In the genomic region with DNA sequence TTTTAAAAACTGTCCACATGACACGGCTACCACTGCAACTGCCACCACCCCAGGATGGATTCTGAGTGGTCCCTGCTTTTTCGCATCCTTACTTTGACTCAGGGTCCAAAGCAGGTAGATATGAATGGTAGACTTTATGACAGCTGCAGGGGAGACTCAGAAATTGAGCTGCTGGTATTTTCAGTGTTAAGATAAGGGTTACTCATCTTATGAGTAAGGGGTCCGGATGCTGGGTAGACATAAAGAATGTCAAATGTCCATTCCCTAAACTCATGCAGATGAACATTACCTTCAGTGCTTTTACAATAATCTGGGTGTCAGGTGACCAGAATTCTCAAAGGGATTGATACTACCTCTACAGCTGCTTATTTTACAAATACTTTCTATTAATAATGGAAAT, we compare ENCODE assay signal across 27 cellular contexts.
"Had no signal": no experiment of that assay in that cellular context is flagged by ENCODE, and none has a peak within 500 bp of the region (broad histone marks: within the 10 kb centered on the region; RNA-seq: fewer than 3 reads in every experiment).

No MANE protein-coding gene starts in this region.

- H3K9me3 Mint-ChIP-seq: activated naive CD8-positive, alpha-beta T cell treated with anti-CD3 and anti-CD28 coated beads for 36 hours; dendritic cell treated with granulocyte-macrophage colony-stimulating factor and Interleukin-4, amounts not matched to agents 40 ng/mL and 50 ng/mL, for 4 days; nephron progenitor cell; stimulated activated effector memory CD8-positive, alpha-beta T cell treated with anti-CD3 and anti-CD28 coated beads, Interleukin-12 subunit alpha, Interleukin-12 subunit beta, amount 100 ng/mL, for 72 hours; stimulated activated naive CD8-positive, alpha-beta T cell treated with anti-CD3 and anti-CD28 coated beads, Interleukin-15, Interleukin-2, amounts not matched to agents 100 ng/mL and 50 ng/mL, for 24 hours; type B pancreatic cell had no signal

- H3K27ac Mint-ChIP-seq: activated naive CD4-positive, alpha-beta T cell treated with anti-CD3 and anti-CD28 coated beads for 36 hours; activated naive CD8-positive, alpha-beta T cell treated with anti-CD3 and anti-CD28 coated beads for 36 hours; dendritic cell treated with granulocyte-macrophage colony-stimulating factor and Interleukin-4, amounts not matched to agents 40 ng/mL and 50 ng/mL, for 4 days; naive B cell; nephron progenitor cell; stimulated activated effector memory CD8-positive, alpha-beta T cell treated with anti-CD3 and anti-CD28 coated beads, Interleukin-12 subunit alpha, Interleukin-12 subunit beta, amount 100 ng/mL, for 72 hours; stimulated activated naive CD8-positive, alpha-beta T cell treated with anti-CD3 and anti-CD28 coated beads, Interleukin-15, Interleukin-2, amounts not matched to agents 100 ng/mL and 50 ng/mL, for 24 hours; type B pancreatic cell had no signal

- H3K4me3 Mint-ChIP-seq: activated naive CD4-positive, alpha-beta T cell treated with anti-CD3 and anti-CD28 coated beads for 36 hours; activated naive CD8-positive, alpha-beta T cell treated with anti-CD3 and anti-CD28 coated beads for 36 hours; dendritic cell treated with granulocyte-macrophage colony-stimulating factor and Interleukin-4, amounts not matched to agents 40 ng/mL and 50 ng/mL, for 4 days; naive B cell; nephron progenitor cell; stimulated activated effector memory CD8-positive, alpha-beta T cell treated with anti-CD3 and anti-CD28 coated beads, Interleukin-12 subunit alpha, Interleukin-12 subunit beta, amount 100 ng/mL, for 72 hours; stimulated activated naive CD8-positive, alpha-beta T cell treated with anti-CD3 and anti-CD28 coated beads, Interleukin-15, Interleukin-2, amounts not matched to agents 100 ng/mL and 50 ng/mL, for 24 hours; type B pancreatic cell had no signal

- H3K4me3 ChIP-seq: ovary, prostate gland, thoracic aorta, uterus had no signal

- H3K27me3 ChIP-seq: ovary, uterus had no signal

- H3K27me3 Mint-ChIP-seq: stimulated activated naive CD8-positive, alpha-beta T cell treated with anti-CD3 and anti-CD28 coated beads, Interleukin-15, Interleukin-2, amounts not matched to agents 100 ng/mL and 50 ng/mL, for 24 hours had no signal

- H3K36me3 ChIP-seq: ovary, prostate gland, thoracic aorta, uterus had no signal

- H3K4me1 Mint-ChIP-seq: activated naive CD8-positive, alpha-beta T cell treated with anti-CD3 and anti-CD28 coated beads for 36 hours; naive B cell; nephron progenitor cell; stimulated activated effector memory CD8-positive, alpha-beta T cell treated with anti-CD3 and anti-CD28 coated beads, Interleukin-12 subunit alpha, Interleukin-12 subunit beta, amount 100 ng/mL, for 72 hours had no signal

- H3K9me3 ChIP-seq: ovary, prostate gland, thoracic aorta, uterus had no signal

- H3K4me1 ChIP-seq: prostate gland, uterus had no signal

- DNase-seq: activated CD4-positive, alpha-beta T cell treated with anti-CD3 and anti-CD28 coated beads for 4 hours; activated CD4-positive, alpha-beta T cell treated with anti-CD3 and anti-CD28 coated beads, Interleukin-2, amount 50 U/mL, for 4 hours; activated effector memory CD4-positive, alpha-beta T cell treated with anti-CD3 and anti-CD28 coated beads, Interleukin-2, amount 50 U/mL, for 16 hours; activated naive CD4-positive, alpha-beta T cell treated with anti-CD3 and anti-CD28 coated beads for 36 hours; activated naive CD8-positive, alpha-beta T cell treated with anti-CD3 and anti-CD28 coated beads for 36 hours; activated T-cell treated with anti-CD3 and anti-CD28 coated beads for 4 hours; central memory CD4-positive, alpha-beta T cell; glutamatergic neuron; left ventricle myocardium superior; naive B cell; nephron progenitor cell; ovary; retina; small intestine; stimulated activated CD4-positive, alpha-beta T cell treated with anti-CD3 and anti-CD28 coated beads, Interleukin-4, amount 100 ng/mL, for 24 hours; uterus had no signal

- H3K27ac ChIP-seq: epithelial cell of prostate, ovary, prostate gland, thoracic aorta, uterus, VCaP had no signal

- H3K36me3 Mint-ChIP-seq: activated naive CD8-positive, alpha-beta T cell treated with anti-CD3 and anti-CD28 coated beads for 36 hours; naive B cell; stimulated activated effector memory CD8-positive, alpha-beta T cell treated with anti-CD3 and anti-CD28 coated beads, Interleukin-12 subunit alpha, Interleukin-12 subunit beta, amount 100 ng/mL, for 72 hours; type B pancreatic cell had no signal

- FAIRE-seq: frontal cortex, islet of Langerhans, small intestine had no signal

- ATAC-seq: left ventricle myocardium superior; sciatic nerve; stimulated activated effector memory CD8-positive, alpha-beta T cell treated with anti-CD3 and anti-CD28 coated beads, Interleukin-12 subunit alpha, Interleukin-12 subunit beta, amount 100 ng/mL, for 72 hours had no signal
